In the genomic region with DNA sequence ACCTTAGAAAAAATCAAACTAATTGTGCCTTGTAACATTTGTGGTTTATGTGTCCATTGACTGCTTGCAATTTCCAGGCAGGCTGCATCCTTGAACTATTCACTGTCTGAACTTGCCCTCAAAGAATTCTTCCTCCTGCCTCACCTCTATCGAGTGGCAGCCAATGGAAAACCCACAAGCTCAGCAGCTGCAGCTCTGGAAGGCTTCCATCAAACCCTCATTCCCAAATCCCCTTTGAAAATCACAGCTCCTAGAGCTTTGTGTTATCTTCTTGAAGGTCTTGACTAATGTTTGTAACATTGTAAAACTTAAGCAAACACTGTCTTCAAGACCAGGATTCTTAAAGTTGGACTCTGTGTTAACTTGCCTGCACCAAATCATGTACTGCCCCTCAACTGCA, we compare ENCODE assay signal across 14 cellular contexts.
A peak's percentile ranks its signal among the peaks of the same experiment; 100 is the strongest.
DNase-seq lines count a peak whose midpoint lies in the region; ATAC-seq, FAIRE-seq and TF ChIP-seq lines count a peak whose summit lies in the region.
"Had no signal": no experiment of that assay in that cellular context is flagged by ENCODE, and none has a peak within 500 bp of the region (broad histone marks: within the 10 kb centered on the region; RNA-seq: fewer than 3 reads in every experiment).

No MANE protein-coding gene starts in this region.

- H3K4me1 ChIP-seq in A549 (peaks cover 31% of the 10 kb centered on the region), mammary epithelial cell (ENCODE audit: insufficient read depth, low read length) (peaks cover 36% of the 10 kb centered on the region), mesodermal cell (ENCODE audit: control insufficient read depth, insufficient read depth, low read length, poor library complexity, severe bottlenecking) (peaks cover 18% of the 10 kb centered on the region)

- H3K27ac ChIP-seq in A549 (peak overlapping the region; percentile 7 to 21; a peak in 1 of 6 replicates), mammary epithelial cell (ENCODE audit: insufficient read depth, low read depth, low read length) (peak overlapping the region; percentile 93), mesodermal cell (ENCODE audit: low read depth, low read length, severe bottlenecking) (peak overlapping the region; percentile 7), substantia nigra (ENCODE audit: low read depth, low read length, poor library complexity, severe bottlenecking) (no peak overlapping the region)
- H3K27ac ChIP-seq: SK-N-MC, tibial artery had no signal

- H3K9ac ChIP-seq in mammary epithelial cell (ENCODE audit: insufficient read depth, low read length), result peak overlapping the region; percentile 50

- H3K9me3 ChIP-seq in A549 (no peaks in the 10 kb centered on the region), mammary epithelial cell (replicated peaks; ENCODE audit: insufficient read depth, low read length) (no peaks in the 10 kb centered on the region), mesodermal cell (ENCODE audit: control insufficient read depth, low read length) (no peaks in the 10 kb centered on the region)
- H3K9me3 ChIP-seq: tibial artery had no signal

- H3K27me3 ChIP-seq in mammary epithelial cell (ENCODE audit: insufficient read depth, low read length), result no peaks in the 10 kb centered on the region
- H3K27me3 ChIP-seq: tibial artery had no signal

- DNase-seq in A549 (ENCODE audit: low read depth in 1 of 2, low spot score in 1 of 2) (peak in 1 of 2 experiments; percentile 37), HT1080 (ENCODE audit: low read depth) (peak; percentile 3), mammary epithelial cell (peak; percentile 83), substantia nigra (lab: John Stamatoyannopoulos, UW) (no peak)
- DNase-seq: cerebellar nuclear complex, foreskin melanocyte, NCI-H69, tibial artery had no signal

- peak overlapping the region; percentile 16 for H2AFZ ChIP-seq in mammary epithelial cell (ENCODE audit: low read depth, low read length)

- no peaks in the 10 kb centered on the region for H3K79me2 ChIP-seq in mammary epithelial cell (ENCODE audit: insufficient read depth, low read length)

- H3K4me3 ChIP-seq in A549 (no peak overlapping the region), mammary epithelial cell (replicated peaks in 1 of 3; ENCODE audit: insufficient read depth in 1 of 3, low read depth in 2 of 3, low read length in 3 of 3) (no peak overlapping the region), mesodermal cell (ENCODE audit: extremely low read depth, insufficient read depth, low read length, poor library complexity, severe bottlenecking) (no peak overlapping the region)
- H3K4me3 ChIP-seq: lung, SK-N-MC, tibial artery had no signal

- no TSS peak for BruUV-seq in mammary epithelial cell (replicated peaks; lab: Mats Ljungman, UMichigan)

- in situ Hi-C loops in mammary epithelial cell (cut with MboI; ENCODE audit: low sequenced_read_pairs in 2 of 2), result no loop called here

- ATAC-seq in A549, result peak; percentile 24 to 58; a peak in 3 of 6 replicates
- ATAC-seq in GM21360 (IDR thresholded peaks at IDR 0.05; ENCODE audit: unreplicated experiment), result no peak
- ATAC-seq in GM19397 (IDR thresholded peaks at IDR 0.05; ENCODE audit: unreplicated experiment), result no peak
- ATAC-seq in HG03108 (IDR thresholded peaks at IDR 0.05; ENCODE audit: unreplicated experiment), result no peak

- POLR2A ChIA-PET in A549 (lab: Yijun Ruan, JAX), result interaction anchor here (1.9 to 2.2 kb wide), 2 partner anchors 14 to 227 kb away, joined by 5 to 9 read pairs; a partner anchor contains a TSS

- TF ChIP-seq RAD21 in A549 (conservative IDR thresholded peaks at IDR 0.05 in 1 of 2, IDR thresholded peaks at IDR 0.05 in 1 of 2), result no peak

- TF ChIP-seq POLR2A in A549 (IDR thresholded peaks at IDR 0.05; ENCODE audit: low read length), result no peak

- intact Hi-C loops in mammary epithelial cell (cut with micrococcal nuclease), result no loop called here

- dilution Hi-C loops in mammary epithelial cell (cut with HindIII; ENCODE audit: low sequenced_read_pairs), result no loop called here

- H3K36me3 ChIP-seq in mammary epithelial cell (ENCODE audit: insufficient read depth, low read length) (no peaks in the 10 kb centered on the region), mesodermal cell (ENCODE audit: control insufficient read depth, insufficient read depth, low read length) (no peaks in the 10 kb centered on the region)
- H3K36me3 ChIP-seq: tibial artery had no signal

- H4K20me1 ChIP-seq in mammary epithelial cell (ENCODE audit: insufficient read depth, low read length), result no peaks in the 10 kb centered on the region

- no peak for TF ChIP-seq CTCF in A549 (IDR thresholded peaks at IDR 0.05)
- no peak for TF ChIP-seq CTCF in mammary epithelial cell (conservative IDR thresholded peaks at IDR 0.05 in 1 of 2, IDR thresholded peaks at IDR 0.05 in 1 of 2; ENCODE audit: extremely low read depth in 1 of 2, insufficient read depth in 1 of 2, low read depth in 1 of 2, low read length in 2 of 2)

- no peak for FAIRE-seq in A549 (lab: Jason Lieb, UNC)

- 18% methylated on average over 1 of the region's 1 CpG for WGBS in A549 (ENCODE audit: missing lambda C conversion rate)
- WGBS in mammary epithelial cell (ENCODE audit: low coverage, missing lambda C conversion rate), result 0% methylated on average over 1 of the region's 1 CpG
- 80% methylated on average over 1 of the region's 1 CpG; no CpG with 5 or more reads in 1 of the 2 experiments for WGBS in mesodermal cell (ENCODE audit: insufficient coverage in 2 of 2), 2 experiments

- H3K4me2 ChIP-seq in A549, result peak overlapping the region; percentile 13
- H3K4me2 ChIP-seq in mammary epithelial cell (ENCODE audit: insufficient read depth, low read depth, low read length), result peak overlapping the region; percentile 80

- no peak for TF ChIP-seq EP300 in A549 (IDR thresholded peaks at IDR 0.05)

- CTCF ChIA-PET in A549 (lab: Yijun Ruan, JAX), result interaction anchor here (1.1 to 1.4 kb wide), 2 partner anchors 24 to 31 kb away, joined by 3 read pairs; no protein-coding TSS in a partner anchor
- CTCF ChIA-PET in mammary epithelial cell (lab: Charles Lee; ENCODE audit: low non-redundant PET), result interaction anchor here (1.2 kb wide), 1 partner anchor 190 kb away, joined by 4 read pairs; no protein-coding TSS in a partner anchor

TF ChIP-seq in A549, 52 proteins besides CTCF, POLR2A, EP300 and RAD21:
- TF ChIP-seq RFX5 (IDR thresholded peaks at IDR 0.05) (no peak), GATA3 (IDR thresholded peaks at IDR 0.05; ENCODE audit: borderline replicate concordance) (0 out of 2 replicates have a peak, but pooled peaks have one; percentile 26)

Comparison
In these comparisons a context has a peak if more than half of its experiments do, and no peak if none do; other contexts are left out.
1. ATAC-seq: peak in A549 (2 of 2); none in GM21360 (single experiment), GM19397 (single experiment) and HG03108 (single experiment).
2. DNase-seq: peak in HT1080 (single experiment) and mammary epithelial cell (single experiment); none in substantia nigra (0 of 49).